ENCODE assay signal across 7 cellular contexts in genomic region chr13:99442273-99442895, GRCh38. TPM values are rescaled to one million over a fixed set of nuclear protein-coding genes. Genes with fewer than 3 reads are reported as not detected.
A peak's percentile ranks its signal among the peaks of the same experiment; 100 is the strongest.
DNase-seq lines count a peak whose midpoint lies in the region; ATAC-seq, FAIRE-seq and TF ChIP-seq lines count a peak whose summit lies in the region.

No MANE protein-coding gene starts in this region.

- H2AFZ ChIP-seq in OCI-LY3 (ENCODE audit: low read depth, low read length) (no peak overlapping the region), astrocyte (ENCODE audit: low read depth, low read length) (no peak overlapping the region), hepatocyte (no peak overlapping the region)

- H3K9ac ChIP-seq in OCI-LY3 (ENCODE audit: low read length) (no peak overlapping the region), astrocyte (ENCODE audit: low read length) (no peak overlapping the region)

- H3K27me3 Mint-ChIP-seq in astrocyte (ENCODE audit: low read depth, unreplicated experiment): peaks cover 18% of the 10 kb centered on the region

- peaks cover 8% of the 10 kb centered on the region for H3K4me1 ChIP-seq in OCI-LY3 (ENCODE audit: low read length)
- H3K4me1 ChIP-seq in astrocyte (ENCODE audit: insufficient read depth, low read length): no peaks in the 10 kb centered on the region
- no peaks in the 10 kb centered on the region for H3K4me1 ChIP-seq in hepatocyte (ENCODE audit: insufficient read depth)

- FAIRE-seq in astrocyte (lab: Jason Lieb, UNC): peak; percentile 37

- no peak overlapping the region for H3K4me2 ChIP-seq in OCI-LY3 (ENCODE audit: low read length)
- H3K4me2 ChIP-seq in astrocyte (ENCODE audit: low read length): no peak overlapping the region
- H3K4me2 ChIP-seq in hepatocyte: no peak overlapping the region

- H3K27ac ChIP-seq in OCI-LY3 (ENCODE audit: low read length) (no peak overlapping the region), astrocyte (ENCODE audit: low read depth, low read length) (no peak overlapping the region), hepatocyte (no peak overlapping the region)

- ATAC-seq in GM18517 (IDR thresholded peaks at IDR 0.05; ENCODE audit: unreplicated experiment): no peak

- DNase-seq in EH (ENCODE audit: low read depth) (peak; percentile 60), HPDE6-E6E7 (ENCODE audit: extremely low spot score) (peak; percentile 26), astrocyte (ENCODE audit: low read depth) (no peak), hepatocyte (ENCODE audit: low spot score) (peak; percentile 68)
- DNase-seq in stimulated activated CD4-positive, alpha-beta T cell treated with anti-CD3 and anti-CD28 coated beads, Interleukin-2, amount 100 ng/mL, for 24 hours: peak; percentile 43 to 52

- no peak overlapping the region for H3K4me3 ChIP-seq in OCI-LY3 (ENCODE audit: low read length)
- no peak overlapping the region for H3K4me3 ChIP-seq in astrocyte (ENCODE audit: insufficient read depth, low read depth, low read length)
- H3K4me3 ChIP-seq in hepatocyte: no peak overlapping the region

- no peak overlapping the region for H3K4me3 Mint-ChIP-seq in astrocyte (ENCODE audit: unreplicated experiment)

- no peaks in the 10 kb centered on the region for H3K9me2 ChIP-seq in hepatocyte (replicated peaks; ENCODE audit: insufficient read depth)

- H4K20me1 ChIP-seq in OCI-LY3 (ENCODE audit: insufficient read depth, low read length): no peaks in the 10 kb centered on the region
- no peaks in the 10 kb centered on the region for H4K20me1 ChIP-seq in astrocyte (ENCODE audit: insufficient read depth, low read length)
- H4K20me1 ChIP-seq in hepatocyte (ENCODE audit: insufficient read depth, poor library complexity, severe bottlenecking): no peaks in the 10 kb centered on the region

- 73% methylated on average over 7 of the region's 7 CpGs for WGBS in hepatocyte (ENCODE audit: low lambda C conversion rate, missing lambda C conversion rate)

- H3K9me3 Mint-ChIP-seq in astrocyte (ENCODE audit: unreplicated experiment): no peaks in the 10 kb centered on the region

- H3K27me3 ChIP-seq in OCI-LY3 (ENCODE audit: low read depth, low read length): peaks cover 40% of the 10 kb centered on the region
- H3K27me3 ChIP-seq in astrocyte (ENCODE audit: insufficient read depth, low read length): peaks cover 34% of the 10 kb centered on the region
- peaks cover 3% of the 10 kb centered on the region for H3K27me3 ChIP-seq in hepatocyte

- peak; percentile 86 for TF ChIP-seq CTCF in OCI-LY3 (IDR thresholded peaks at IDR 0.05; ENCODE audit: low read depth, low read length)
- TF ChIP-seq CTCF in astrocyte (IDR thresholded peaks at IDR 0.05; ENCODE audit: insufficient read depth, low read depth, low read length): peak; percentile 93
- TF ChIP-seq CTCF in hepatocyte (IDR thresholded peaks at IDR 0.05; ENCODE audit: poor library complexity): peak; percentile 82

- H3K79me2 ChIP-seq in OCI-LY3 (ENCODE audit: low read length) (no peaks in the 10 kb centered on the region), astrocyte (ENCODE audit: insufficient read depth, low read length) (no peaks in the 10 kb centered on the region), hepatocyte (no peaks in the 10 kb centered on the region)

- no peaks in the 10 kb centered on the region for H3K36me3 Mint-ChIP-seq in astrocyte (ENCODE audit: low read depth, unreplicated experiment)

- H3K27ac Mint-ChIP-seq in astrocyte (ENCODE audit: unreplicated experiment): no peak overlapping the region

- H3K36me3 ChIP-seq in OCI-LY3 (replicated peaks; ENCODE audit: low read depth, low read length) (no peaks in the 10 kb centered on the region), astrocyte (ENCODE audit: insufficient read depth, low read length) (no peaks in the 10 kb centered on the region), hepatocyte (replicated peaks; ENCODE audit: insufficient read depth, low read depth) (no peaks in the 10 kb centered on the region)

- H3K9me3 ChIP-seq in OCI-LY3 (ENCODE audit: insufficient read depth, low read length) (no peaks in the 10 kb centered on the region), astrocyte (ENCODE audit: insufficient read depth, low read depth, low read length) (no peaks in the 10 kb centered on the region), hepatocyte (ENCODE audit: low read depth) (no peaks in the 10 kb centered on the region)

- H3K4me1 Mint-ChIP-seq in astrocyte (ENCODE audit: low read depth, unreplicated experiment): peaks cover 9% of the 10 kb centered on the region

RNA-seq across cellular contexts. Expression of gene TM9SF2, which starts 58.9 kb away (rescaled TPM):
- total RNA-seq in astrocyte (118 and 132 TPM in 2 replicates), hepatocyte (272 and 280 TPM in 2 replicates)
- polyA plus RNA-seq in hepatocyte: 160 and 184 TPM in 2 replicates
